Comparison of ENCODE assay signal across 27 cellular contexts in genomic region chr4:187184513-187184912, GRCh38.
DNase-seq lines count a peak whose midpoint lies in the region; TF ChIP-seq lines count a peak whose summit lies in the region.
"Had no signal": no experiment of that assay in that cellular context is flagged by ENCODE, and none has a peak within 500 bp of the region (broad histone marks: within the 10 kb centered on the region; RNA-seq: fewer than 3 reads in every experiment).

No MANE protein-coding gene starts in this region.

- H3K9me3 Mint-ChIP-seq in CD4-positive, alpha-beta memory T cell, result peaks cover 0 to 3% (median 0%) of the 10 kb centered on the region in 8 donors
- H3K9me3 Mint-ChIP-seq: activated naive CD4-positive, alpha-beta T cell treated with anti-CD3 and anti-CD28 coated beads for 36 hours; memory B cell had no signal

- H3K27me3 ChIP-seq in BE2C (no peaks in the 10 kb centered on the region), Peyer's patch (no peaks in the 10 kb centered on the region), kidney epithelial cell (ENCODE audit: control insufficient read depth, insufficient read depth, low read length) (no peaks in the 10 kb centered on the region), esophagus squamous epithelium (no peaks in the 10 kb centered on the region)
- no peaks in the 10 kb centered on the region for H3K27me3 ChIP-seq in CD4-positive, alpha-beta memory T cell (ENCODE audit: insufficient read depth, low read length)
- H3K27me3 ChIP-seq: upper lobe of right lung had no signal

- peaks cover 7% of the 10 kb centered on the region for H3K4me1 ChIP-seq in BE2C
- H3K4me1 ChIP-seq in Peyer's patch, result peaks cover 0 to 13% (median 0%) of the 10 kb centered on the region in 4 donors
- H3K4me1 ChIP-seq in esophagus squamous epithelium, result peaks cover 0 to 4% (median 0%) of the 10 kb centered on the region in 3 donors
- H3K4me1 ChIP-seq in CD4-positive, alpha-beta memory T cell (ENCODE audit: insufficient read depth, low read length), result no peaks in the 10 kb centered on the region
- H3K4me1 ChIP-seq: upper lobe of right lung had no signal

- no peak overlapping the region for H3K4me3 Mint-ChIP-seq in CD4-positive, alpha-beta memory T cell
- H3K4me3 Mint-ChIP-seq: activated naive CD4-positive, alpha-beta T cell treated with anti-CD3 and anti-CD28 coated beads for 36 hours; memory B cell; naive B cell; stimulated activated naive CD8-positive, alpha-beta T cell treated with anti-CD3 and anti-CD28 coated beads, Interleukin-15, amount 100 ng/mL, for 72 hours had no signal

- no peaks in the 10 kb centered on the region for H3K9me3 ChIP-seq in BE2C
- no peaks in the 10 kb centered on the region for H3K9me3 ChIP-seq in Peyer's patch
- H3K9me3 ChIP-seq in esophagus squamous epithelium, result no peaks in the 10 kb centered on the region
- no peaks in the 10 kb centered on the region for H3K9me3 ChIP-seq in CD4-positive, alpha-beta memory T cell (ENCODE audit: control insufficient read depth in 1 of 2, low read length in 2 of 2)
- H3K9me3 ChIP-seq: upper lobe of right lung had no signal

- POLR2A ChIA-PET in CD4-positive, alpha-beta memory T cell (lab: Charles Lee; ENCODE audit: partially characterized antibody), result no interaction called here

- H3K27ac Mint-ChIP-seq in CD4-positive, alpha-beta memory T cell, result no peak overlapping the region
- H3K27ac Mint-ChIP-seq: activated naive CD4-positive, alpha-beta T cell treated with anti-CD3 and anti-CD28 coated beads for 36 hours; memory B cell; naive B cell; stimulated activated naive CD8-positive, alpha-beta T cell treated with anti-CD3 and anti-CD28 coated beads, Interleukin-15, amount 100 ng/mL, for 72 hours had no signal

- TF ChIP-seq CTCF in BE2C (IDR thresholded peaks at IDR 0.05; ENCODE audit: low read depth, low read length) (no peak), Peyer's patch (IDR thresholded peaks at IDR 0.05) (no peak), kidney epithelial cell (IDR thresholded peaks at IDR 0.05; ENCODE audit: insufficient read depth, low read length, poor library complexity, severe bottlenecking) (no peak), esophagus squamous epithelium (IDR thresholded peaks at IDR 0.05) (no peak)

- 37 to 70% methylated on average over 3 to 5 of the region's 6 CpGs for WGBS in esophagus squamous epithelium, 2 donors

- H3K4me3 ChIP-seq in BE2C (ENCODE audit: low read depth, low read length) (no peak overlapping the region), Peyer's patch (no peak overlapping the region), kidney epithelial cell (ENCODE audit: low read depth, low read length) (no peak overlapping the region), esophagus squamous epithelium (no peak overlapping the region)
- no peak overlapping the region for H3K4me3 ChIP-seq in CD4-positive, alpha-beta memory T cell (ENCODE audit: low read length in 2 of 2)
- H3K4me3 ChIP-seq: dorsolateral prefrontal cortex, K562, upper lobe of right lung had no signal

- DNase-seq in BE2C, result peak; percentile 53
- peak; percentile 16 for DNase-seq in NCI-H1092 treated with DMSO at 0.1 percent for 48 hours (lab: John Stamatoyannopoulos, UW)
- DNase-seq in Peyer's patch, result peak in 2 of 3 donors; percentile 58 to 79
- DNase-seq in kidney epithelial cell (ENCODE audit: low read depth), result peak; percentile 63
- DNase-seq in esophagus squamous epithelium (lab: John Stamatoyannopoulos, UW), result no peak
- no peak for DNase-seq in ecto neural progenitor cell (ENCODE audit: low spot score)
- no peak for DNase-seq in CD4-positive, alpha-beta memory T cell
- DNase-seq in NCI-H2107 (lab: John Stamatoyannopoulos, UW), result no peak
- DNase-seq: activated CD4-positive, alpha-beta T cell treated with anti-CD3 and anti-CD28 coated beads for 1 hour; activated naive CD4-positive, alpha-beta T cell treated with anti-CD3 and anti-CD28 coated beads for 36 hours; activated T-cell treated with anti-CD3 and anti-CD28 coated beads, Interleukin-2, amount 50 U/mL, for 48 hours; amygdala; caudate nucleus; dorsolateral prefrontal cortex; EL; erythroblast; hypothalamus; naive B cell; NCI-H2171 treated with DMSO at 0.1 percent for 48 hours; NCI-H526 treated with DMSO at 0.1 percent for 48 hours; OCI-M1; SHP77; stimulated activated CD4-positive, alpha-beta T cell treated with anti-CD3 and anti-CD28 coated beads, Interleukin-12 subunit alpha, Interleukin-12 subunit beta, amount 100 ng/mL, for 4 hours; stimulated activated naive CD8-positive, alpha-beta T cell treated with anti-CD3 and anti-CD28 coated beads, Interleukin-15, amount 100 ng/mL, for 72 hours; upper lobe of right lung had no signal

- H3K36me3 Mint-ChIP-seq in CD4-positive, alpha-beta memory T cell, result no peaks in the 10 kb centered on the region
- H3K36me3 Mint-ChIP-seq: memory B cell, naive B cell had no signal

- H3K4me1 Mint-ChIP-seq in CD4-positive, alpha-beta memory T cell, result no peaks in the 10 kb centered on the region
- H3K4me1 Mint-ChIP-seq: memory B cell; naive B cell; stimulated activated naive CD8-positive, alpha-beta T cell treated with anti-CD3 and anti-CD28 coated beads, Interleukin-15, amount 100 ng/mL, for 72 hours had no signal

- H3K27me3 Mint-ChIP-seq in CD4-positive, alpha-beta memory T cell, result no peaks in the 10 kb centered on the region
- H3K27me3 Mint-ChIP-seq: memory B cell; naive B cell; stimulated activated naive CD8-positive, alpha-beta T cell treated with anti-CD3 and anti-CD28 coated beads, Interleukin-15, amount 100 ng/mL, for 72 hours had no signal

- intact Hi-C loops in esophagus squamous epithelium (cut with DNase I), result no loop called here
- intact Hi-C loops in CD4-positive, alpha-beta memory T cell (cut with micrococcal nuclease), result no loop called here

- CTCF ChIA-PET in CD4-positive, alpha-beta memory T cell (lab: Charles Lee; ENCODE audit: partially characterized antibody), result no interaction called here

- TF ChIP-seq POLR2A in Peyer's patch (IDR thresholded peaks at IDR 0.05), result no peak
- no peak for TF ChIP-seq POLR2A in esophagus squamous epithelium (IDR thresholded peaks at IDR 0.05)

- no peaks in the 10 kb centered on the region for H3K36me3 ChIP-seq in BE2C
- no peaks in the 10 kb centered on the region for H3K36me3 ChIP-seq in Peyer's patch
- H3K36me3 ChIP-seq in kidney epithelial cell (ENCODE audit: control insufficient read depth, insufficient read depth, low read length), result no peaks in the 10 kb centered on the region
- no peaks in the 10 kb centered on the region for H3K36me3 ChIP-seq in esophagus squamous epithelium
- H3K36me3 ChIP-seq in CD4-positive, alpha-beta memory T cell (ENCODE audit: insufficient read depth, low read length), result no peaks in the 10 kb centered on the region
- H3K36me3 ChIP-seq: upper lobe of right lung had no signal

- H3K27ac ChIP-seq in Peyer's patch (no peak overlapping the region), esophagus squamous epithelium (no peak overlapping the region)
- no peak overlapping the region for H3K27ac ChIP-seq in CD4-positive, alpha-beta memory T cell (ENCODE audit: low read depth, low read length)
- H3K27ac ChIP-seq: dorsolateral prefrontal cortex, upper lobe of right lung had no signal

Comparison
In these comparisons a context has a peak if more than half of its experiments do, and no peak if none do; other contexts are left out.
1. DNase-seq: peak in BE2C (single experiment), NCI-H1092 treated with DMSO at 0.1 percent for 48 hours (single experiment), Peyer's patch (2 of 3) and kidney epithelial cell (single experiment); none in esophagus squamous epithelium (single experiment), ecto neural progenitor cell (single experiment), CD4-positive, alpha-beta memory T cell (0 of 5) and NCI-H2107 (single experiment).